1 cellular context compared by ENCODE assay signal in genomic region chr12:57620936-57621496, GRCh38.
A peak's percentile ranks its signal among the peaks of the same experiment; 100 is the strongest.
TF ChIP-seq lines count a peak whose summit lies in the region.

No MANE protein-coding gene starts in this region.

TF ChIP-seq in K562, 482 proteins besides CTCF, POLR2A, EP300 and RAD21 (continues in another document):
- no peak for TF ChIP-seq ZBTB43 (CRISPR knock-in tag; IDR thresholded peaks at IDR 0.05)
- TF ChIP-seq SP2 (IDR thresholded peaks at IDR 0.05; ENCODE audit: extremely low read depth, low read depth, low read length, poor library complexity, severe bottlenecking), result no peak
- no peak for TF ChIP-seq CEBPG (CRISPR knock-in tag; IDR thresholded peaks at IDR 0.05)
- TF ChIP-seq CEBPG (tag; conservative IDR thresholded peaks at IDR 0.05 in 1 of 2, IDR thresholded peaks at IDR 0.05 in 1 of 2), result no peak
- TF ChIP-seq FOXK1 (CRISPR knock-in tag; IDR thresholded peaks at IDR 0.05; ENCODE audit: borderline replicate concordance), result no peak
- peak in 1 of 2 experiments; percentile 22 for TF ChIP-seq E2F6 (IDR thresholded peaks at IDR 0.05; ENCODE audit: borderline replicate concordance in 1 of 2, extremely low read depth in 1 of 2, insufficient read depth in 1 of 2, insufficient read length in 1 of 2, low read depth in 1 of 2, low read length in 1 of 2, poor library complexity in 1 of 2, severe bottlenecking in 1 of 2)
- TF ChIP-seq TCF3 (CRISPR knock-in tag; IDR thresholded peaks at IDR 0.05), result no peak
- no peak for TF ChIP-seq HNRNPL (IDR thresholded peaks at IDR 0.05; ENCODE audit: low read depth, low read length)
- TF ChIP-seq, protein P1, sequence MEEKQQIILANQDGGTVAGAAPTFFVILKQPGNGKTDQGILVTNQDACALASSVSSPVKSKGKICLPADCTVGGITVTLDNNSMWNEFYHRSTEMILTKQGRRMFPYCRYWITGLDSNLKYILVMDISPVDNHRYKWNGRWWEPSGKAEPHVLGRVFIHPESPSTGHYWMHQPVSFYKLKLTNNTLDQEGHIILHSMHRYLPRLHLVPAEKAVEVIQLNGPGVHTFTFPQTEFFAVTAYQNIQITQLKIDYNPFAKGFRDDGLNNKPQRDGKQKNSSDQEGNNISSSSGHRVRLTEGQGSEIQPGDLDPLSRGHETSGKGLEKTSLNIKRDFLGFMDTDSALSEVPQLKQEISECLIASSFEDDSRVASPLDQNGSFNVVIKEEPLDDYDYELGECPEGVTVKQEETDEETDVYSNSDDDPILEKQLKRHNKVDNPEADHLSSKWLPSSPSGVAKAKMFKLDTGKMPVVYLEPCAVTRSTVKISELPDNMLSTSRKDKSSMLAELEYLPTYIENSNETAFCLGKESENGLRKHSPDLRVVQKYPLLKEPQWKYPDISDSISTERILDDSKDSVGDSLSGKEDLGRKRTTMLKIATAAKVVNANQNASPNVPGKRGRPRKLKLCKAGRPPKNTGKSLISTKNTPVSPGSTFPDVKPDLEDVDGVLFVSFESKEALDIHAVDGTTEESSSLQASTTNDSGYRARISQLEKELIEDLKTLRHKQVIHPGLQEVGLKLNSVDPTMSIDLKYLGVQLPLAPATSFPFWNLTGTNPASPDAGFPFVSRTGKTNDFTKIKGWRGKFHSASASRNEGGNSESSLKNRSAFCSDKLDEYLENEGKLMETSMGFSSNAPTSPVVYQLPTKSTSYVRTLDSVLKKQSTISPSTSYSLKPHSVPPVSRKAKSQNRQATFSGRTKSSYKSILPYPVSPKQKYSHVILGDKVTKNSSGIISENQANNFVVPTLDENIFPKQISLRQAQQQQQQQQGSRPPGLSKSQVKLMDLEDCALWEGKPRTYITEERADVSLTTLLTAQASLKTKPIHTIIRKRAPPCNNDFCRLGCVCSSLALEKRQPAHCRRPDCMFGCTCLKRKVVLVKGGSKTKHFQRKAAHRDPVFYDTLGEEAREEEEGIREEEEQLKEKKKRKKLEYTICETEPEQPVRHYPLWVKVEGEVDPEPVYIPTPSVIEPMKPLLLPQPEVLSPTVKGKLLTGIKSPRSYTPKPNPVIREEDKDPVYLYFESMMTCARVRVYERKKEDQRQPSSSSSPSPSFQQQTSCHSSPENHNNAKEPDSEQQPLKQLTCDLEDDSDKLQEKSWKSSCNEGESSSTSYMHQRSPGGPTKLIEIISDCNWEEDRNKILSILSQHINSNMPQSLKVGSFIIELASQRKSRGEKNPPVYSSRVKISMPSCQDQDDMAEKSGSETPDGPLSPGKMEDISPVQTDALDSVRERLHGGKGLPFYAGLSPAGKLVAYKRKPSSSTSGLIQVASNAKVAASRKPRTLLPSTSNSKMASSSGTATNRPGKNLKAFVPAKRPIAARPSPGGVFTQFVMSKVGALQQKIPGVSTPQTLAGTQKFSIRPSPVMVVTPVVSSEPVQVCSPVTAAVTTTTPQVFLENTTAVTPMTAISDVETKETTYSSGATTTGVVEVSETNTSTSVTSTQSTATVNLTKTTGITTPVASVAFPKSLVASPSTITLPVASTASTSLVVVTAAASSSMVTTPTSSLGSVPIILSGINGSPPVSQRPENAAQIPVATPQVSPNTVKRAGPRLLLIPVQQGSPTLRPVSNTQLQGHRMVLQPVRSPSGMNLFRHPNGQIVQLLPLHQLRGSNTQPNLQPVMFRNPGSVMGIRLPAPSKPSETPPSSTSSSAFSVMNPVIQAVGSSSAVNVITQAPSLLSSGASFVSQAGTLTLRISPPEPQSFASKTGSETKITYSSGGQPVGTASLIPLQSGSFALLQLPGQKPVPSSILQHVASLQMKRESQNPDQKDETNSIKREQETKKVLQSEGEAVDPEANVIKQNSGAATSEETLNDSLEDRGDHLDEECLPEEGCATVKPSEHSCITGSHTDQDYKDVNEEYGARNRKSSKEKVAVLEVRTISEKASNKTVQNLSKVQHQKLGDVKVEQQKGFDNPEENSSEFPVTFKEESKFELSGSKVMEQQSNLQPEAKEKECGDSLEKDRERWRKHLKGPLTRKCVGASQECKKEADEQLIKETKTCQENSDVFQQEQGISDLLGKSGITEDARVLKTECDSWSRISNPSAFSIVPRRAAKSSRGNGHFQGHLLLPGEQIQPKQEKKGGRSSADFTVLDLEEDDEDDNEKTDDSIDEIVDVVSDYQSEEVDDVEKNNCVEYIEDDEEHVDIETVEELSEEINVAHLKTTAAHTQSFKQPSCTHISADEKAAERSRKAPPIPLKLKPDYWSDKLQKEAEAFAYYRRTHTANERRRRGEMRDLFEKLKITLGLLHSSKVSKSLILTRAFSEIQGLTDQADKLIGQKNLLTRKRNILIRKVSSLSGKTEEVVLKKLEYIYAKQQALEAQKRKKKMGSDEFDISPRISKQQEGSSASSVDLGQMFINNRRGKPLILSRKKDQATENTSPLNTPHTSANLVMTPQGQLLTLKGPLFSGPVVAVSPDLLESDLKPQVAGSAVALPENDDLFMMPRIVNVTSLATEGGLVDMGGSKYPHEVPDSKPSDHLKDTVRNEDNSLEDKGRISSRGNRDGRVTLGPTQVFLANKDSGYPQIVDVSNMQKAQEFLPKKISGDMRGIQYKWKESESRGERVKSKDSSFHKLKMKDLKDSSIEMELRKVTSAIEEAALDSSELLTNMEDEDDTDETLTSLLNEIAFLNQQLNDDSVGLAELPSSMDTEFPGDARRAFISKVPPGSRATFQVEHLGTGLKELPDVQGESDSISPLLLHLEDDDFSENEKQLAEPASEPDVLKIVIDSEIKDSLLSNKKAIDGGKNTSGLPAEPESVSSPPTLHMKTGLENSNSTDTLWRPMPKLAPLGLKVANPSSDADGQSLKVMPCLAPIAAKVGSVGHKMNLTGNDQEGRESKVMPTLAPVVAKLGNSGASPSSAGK (IDR thresholded peaks at IDR 0.05), result 0 out of 2 replicates have a peak, but pooled peaks have one; percentile 68
- TF ChIP-seq ESRRB (CRISPR knock-in tag; IDR thresholded peaks at IDR 0.05; ENCODE audit: borderline replicate concordance), result no peak
- TF ChIP-seq ZNF318 (IDR thresholded peaks at IDR 0.05; ENCODE audit: borderline replicate concordance in 1 of 2, low read depth in 1 of 2), result no peak
- no peak for TF ChIP-seq XRCC5 (IDR thresholded peaks at IDR 0.05; ENCODE audit: low read depth, low read length)
- no peak for TF ChIP-seq MEIS2 (IDR thresholded peaks at IDR 0.05; ENCODE audit: partially characterized antibody)
- TF ChIP-seq, protein P2, sequence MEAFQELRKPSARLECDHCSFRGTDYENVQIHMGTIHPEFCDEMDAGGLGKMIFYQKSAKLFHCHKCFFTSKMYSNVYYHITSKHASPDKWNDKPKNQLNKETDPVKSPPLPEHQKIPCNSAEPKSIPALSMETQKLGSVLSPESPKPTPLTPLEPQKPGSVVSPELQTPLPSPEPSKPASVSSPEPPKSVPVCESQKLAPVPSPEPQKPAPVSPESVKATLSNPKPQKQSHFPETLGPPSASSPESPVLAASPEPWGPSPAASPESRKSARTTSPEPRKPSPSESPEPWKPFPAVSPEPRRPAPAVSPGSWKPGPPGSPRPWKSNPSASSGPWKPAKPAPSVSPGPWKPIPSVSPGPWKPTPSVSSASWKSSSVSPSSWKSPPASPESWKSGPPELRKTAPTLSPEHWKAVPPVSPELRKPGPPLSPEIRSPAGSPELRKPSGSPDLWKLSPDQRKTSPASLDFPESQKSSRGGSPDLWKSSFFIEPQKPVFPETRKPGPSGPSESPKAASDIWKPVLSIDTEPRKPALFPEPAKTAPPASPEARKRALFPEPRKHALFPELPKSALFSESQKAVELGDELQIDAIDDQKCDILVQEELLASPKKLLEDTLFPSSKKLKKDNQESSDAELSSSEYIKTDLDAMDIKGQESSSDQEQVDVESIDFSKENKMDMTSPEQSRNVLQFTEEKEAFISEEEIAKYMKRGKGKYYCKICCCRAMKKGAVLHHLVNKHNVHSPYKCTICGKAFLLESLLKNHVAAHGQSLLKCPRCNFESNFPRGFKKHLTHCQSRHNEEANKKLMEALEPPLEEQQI (IDR thresholded peaks at IDR 0.05), result no peak
- peak; percentile 33; the same call in 1 of the 2 replicates for TF ChIP-seq BHLHE40 (IDR thresholded peaks at IDR 0.05; ENCODE audit: low read length)
- TF ChIP-seq KAT2B (IDR thresholded peaks at IDR 0.05; ENCODE audit: low read depth, low read length), result no peak
- TF ChIP-seq SRSF7 (optimal IDR thresholded peaks at IDR 0.05; ENCODE audit: low read depth, low read length), result no peak
- no peak for TF ChIP-seq PHB (CRISPR knock-in tag; IDR thresholded peaks at IDR 0.05)
- TF ChIP-seq PTRF (tag; IDR thresholded peaks at IDR 0.05), result no peak
- TF ChIP-seq TCF7L2 (IDR thresholded peaks at IDR 0.05; ENCODE audit: low read depth, low read length), result no peak
- TF ChIP-seq CBFA2T3 (IDR thresholded peaks at IDR 0.05), result no peak
- TF ChIP-seq SMARCC2 (IDR thresholded peaks at IDR 0.05; ENCODE audit: low read depth), result no peak
- TF ChIP-seq ZKSCAN3 (CRISPR knock-in tag; IDR thresholded peaks at IDR 0.05), result no peak
- no peak for TF ChIP-seq COPS2 (conservative IDR thresholded peaks at IDR 0.05)
- TF ChIP-seq ZNF445 (CRISPR knock-in tag; IDR thresholded peaks at IDR 0.05; ENCODE audit: low read depth), result no peak
